ENCODE assay signal across 18 cellular contexts in genomic region chr15:60554494-60554893, GRCh38.
DNase-seq lines count a peak whose midpoint lies in the region; ATAC-seq lines count a peak whose summit lies in the region.
"Had no signal": no experiment of that assay in that cellular context is flagged by ENCODE, and none has a peak within 500 bp of the region (broad histone marks: within the 10 kb centered on the region; RNA-seq: fewer than 3 reads in every experiment).

No MANE protein-coding gene starts in this region.

- H3K4me3 Mint-ChIP-seq in T-helper 1 cell treated with Interleukin-12 subunit alpha and Interleukin-12 subunit beta and Interleukin-4 antibody, amounts not matched to agents 30 μg/mL and 1 μg/mL, for 36 hours, result no peak overlapping the region
- no peak overlapping the region for H3K4me3 Mint-ChIP-seq in activated naive CD8-positive, alpha-beta T cell treated with anti-CD3 and anti-CD28 coated beads, Interleukin-2, amount 10 ng/mL, durations not matched to agents 7 days and 5 days
- H3K4me3 Mint-ChIP-seq: activated T-cell treated with anti-CD3 and anti-CD28 coated beads, Interleukin-2, amount 50 U/mL, for 4 hours; GM23338 had no signal

- ATAC-seq in activated naive CD8-positive, alpha-beta T cell treated with anti-CD3 and anti-CD28 coated beads, Interleukin-2, amount 10 ng/mL, durations not matched to agents 7 days and 5 days (ENCODE audit: low read depth), result no peak
- ATAC-seq in sciatic nerve, result peak; percentile 73
- ATAC-seq: activated T-cell treated with anti-CD3 and anti-CD28 coated beads, Interleukin-2, amount 50 U/mL, for 4 hours; GM23338; SK-N-SH treated with all-trans-retinoic acid at 6 μM for 48 hours had no signal

- peaks cover 83% of the 10 kb centered on the region for H3K4me1 Mint-ChIP-seq in T-helper 1 cell treated with Interleukin-12 subunit alpha and Interleukin-12 subunit beta and Interleukin-4 antibody, amounts not matched to agents 30 μg/mL and 1 μg/mL, for 36 hours (ENCODE audit: low read depth)
- peaks cover 70% of the 10 kb centered on the region for H3K4me1 Mint-ChIP-seq in activated naive CD8-positive, alpha-beta T cell treated with anti-CD3 and anti-CD28 coated beads, Interleukin-2, amount 10 ng/mL, durations not matched to agents 7 days and 5 days

- intact Hi-C loops in sciatic nerve (cut with DNase I), result no loop called here

- POLR2A ChIA-PET in activated naive CD8-positive, alpha-beta T cell treated with anti-CD3 and anti-CD28 coated beads, Interleukin-2, amount 10 ng/mL, durations not matched to agents 7 days and 5 days (lab: Charles Lee), result interaction anchor here (0.7 to 0.9 kb wide), 2 partner anchors 35 to 156 kb away, joined by 3 read pairs; no protein-coding TSS in a partner anchor

- H3K9me3 Mint-ChIP-seq in T-helper 1 cell treated with Interleukin-12 subunit alpha and Interleukin-12 subunit beta and Interleukin-4 antibody, amounts not matched to agents 30 μg/mL and 1 μg/mL, for 36 hours, result peaks cover 9% of the 10 kb centered on the region
- peaks cover 2% of the 10 kb centered on the region for H3K9me3 Mint-ChIP-seq in activated naive CD8-positive, alpha-beta T cell treated with anti-CD3 and anti-CD28 coated beads, Interleukin-2, amount 10 ng/mL, durations not matched to agents 7 days and 5 days

- no peaks in the 10 kb centered on the region for H3K27me3 Mint-ChIP-seq in T-helper 1 cell treated with Interleukin-12 subunit alpha and Interleukin-12 subunit beta and Interleukin-4 antibody, amounts not matched to agents 30 μg/mL and 1 μg/mL, for 36 hours (ENCODE audit: low read depth)
- no peaks in the 10 kb centered on the region for H3K27me3 Mint-ChIP-seq in activated naive CD8-positive, alpha-beta T cell treated with anti-CD3 and anti-CD28 coated beads, Interleukin-2, amount 10 ng/mL, durations not matched to agents 7 days and 5 days

- no peak for DNase-seq in T-helper 1 cell
- DNase-seq in NCI-H187 treated with DMSO at 0.1 percent for 48 hours (lab: John Stamatoyannopoulos, UW), result peak; percentile 76
- no peak for DNase-seq in activated naive CD8-positive, alpha-beta T cell treated with anti-CD3 and anti-CD28 coated beads, Interleukin-2, amount 10 ng/mL, durations not matched to agents 7 days and 5 days
- no peak for DNase-seq in sciatic nerve (ENCODE audit: low spot score)
- DNase-seq in medulla oblongata (ENCODE audit: extremely low spot score), result no peak
- no peak for DNase-seq in NCI-H82 treated with DMSO at 0.1 percent for 48 hours (lab: John Stamatoyannopoulos, UW; ENCODE audit: unreplicated experiment)
- no peak for DNase-seq in stimulated activated CD4-positive, alpha-beta T cell treated with anti-CD3 and anti-CD28 coated beads, Interleukin-15, amount 100 ng/mL, for 24 hours
- DNase-seq: activated CD4-positive, alpha-beta T cell treated with anti-CD3 and anti-CD28 coated beads for 48 hours; activated T-cell treated with anti-CD3 and anti-CD28 coated beads, Interleukin-2, amount 50 U/mL, for 4 hours; hippocampal formation; KG1; pancreas; RPMI8226; sigmoid colon; stimulated activated CD4-positive, alpha-beta T cell treated with anti-CD3 and anti-CD28 coated beads, Interleukin-2, amount 100 ng/mL, for 24 hours had no signal

- peaks cover 46% of the 10 kb centered on the region for H3K36me3 Mint-ChIP-seq in T-helper 1 cell treated with Interleukin-12 subunit alpha and Interleukin-12 subunit beta and Interleukin-4 antibody, amounts not matched to agents 30 μg/mL and 1 μg/mL, for 36 hours (ENCODE audit: low read depth)
- H3K36me3 Mint-ChIP-seq in activated naive CD8-positive, alpha-beta T cell treated with anti-CD3 and anti-CD28 coated beads, Interleukin-2, amount 10 ng/mL, durations not matched to agents 7 days and 5 days, result peaks cover 26% of the 10 kb centered on the region

- peak overlapping the region; percentile 27 for H3K27ac Mint-ChIP-seq in T-helper 1 cell treated with Interleukin-12 subunit alpha and Interleukin-12 subunit beta and Interleukin-4 antibody, amounts not matched to agents 30 μg/mL and 1 μg/mL, for 36 hours
- peak overlapping the region; percentile 43 for H3K27ac Mint-ChIP-seq in activated naive CD8-positive, alpha-beta T cell treated with anti-CD3 and anti-CD28 coated beads, Interleukin-2, amount 10 ng/mL, durations not matched to agents 7 days and 5 days
- H3K27ac Mint-ChIP-seq: GM23338 had no signal
